Comparison of ENCODE assay signal across 8 cellular contexts in the genomic region with DNA sequence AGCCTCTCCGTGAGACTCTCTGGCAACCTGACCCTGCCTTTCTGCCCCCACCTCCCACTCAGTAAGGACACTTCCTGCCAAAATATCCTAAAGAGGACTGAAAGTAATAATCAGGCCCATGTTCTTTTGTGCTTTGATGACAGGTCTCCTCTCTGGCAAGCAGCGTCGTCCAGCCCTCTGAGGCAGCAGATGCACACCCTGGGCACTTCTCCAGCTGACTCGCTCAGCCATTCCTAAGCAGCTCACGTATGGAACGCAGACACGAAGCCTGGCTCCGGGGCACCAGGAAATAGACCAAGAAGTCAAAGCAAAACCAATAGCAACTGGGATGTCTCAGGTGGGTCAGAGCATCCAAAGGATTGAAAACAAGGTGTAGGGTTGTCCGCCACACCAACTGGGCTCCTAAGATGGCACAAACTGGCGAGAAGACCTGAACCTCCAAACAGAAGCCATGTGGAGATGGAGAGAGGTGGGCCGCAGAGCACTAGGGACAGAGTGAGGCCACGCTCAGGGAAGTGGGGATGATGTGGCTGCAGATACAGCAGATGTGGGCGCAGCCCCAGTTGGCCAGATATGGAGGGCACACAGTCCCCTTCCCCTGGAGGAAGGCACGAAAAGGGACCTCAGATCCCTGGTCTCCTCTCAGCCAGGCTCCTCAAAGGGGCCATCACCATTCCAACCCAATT. TPM values are rescaled to one million over a fixed set of nuclear protein-coding genes. Genes with fewer than 3 reads are reported as not detected.
DNase-seq lines count a peak whose midpoint lies in the region; ATAC-seq, FAIRE-seq and TF ChIP-seq lines count a peak whose summit lies in the region.

No MANE protein-coding gene starts in this region.

- H3K27ac ChIP-seq in brain microvascular endothelial cell (no peak overlapping the region), muscle layer of duodenum (ENCODE audit: low read length) (peak overlapping the region; percentile 0)

- H3K27me3 ChIP-seq in brain microvascular endothelial cell (replicated peaks) (peaks cover 13% of the 10 kb centered on the region), muscle layer of duodenum (ENCODE audit: low read depth, low read length) (no peaks in the 10 kb centered on the region), BE2C (peaks cover 18% of the 10 kb centered on the region)

- H3K36me3 ChIP-seq in brain microvascular endothelial cell (replicated peaks) (no peaks in the 10 kb centered on the region), muscle layer of duodenum (ENCODE audit: control insufficient read depth in 1 of 2, insufficient read depth in 2 of 2, low read length in 2 of 2) (no peaks in the 10 kb centered on the region), BE2C (no peaks in the 10 kb centered on the region)

- H3K9me3 ChIP-seq in muscle layer of duodenum (ENCODE audit: control insufficient read depth in 1 of 2, low read length in 2 of 2) (no peaks in the 10 kb centered on the region), BE2C (no peaks in the 10 kb centered on the region)

- DNase-seq in Ammon's horn (ENCODE audit: low spot score), result peak; percentile 93
- peak; percentile 69 for DNase-seq in HTR-8/SVneo (ENCODE audit: insufficient read length, low spot score)
- DNase-seq in brain microvascular endothelial cell, result peak; percentile 38
- DNase-seq in LoVo (ENCODE audit: low spot score), result no peak
- no peak for DNase-seq in BE2C
- no peak for DNase-seq in RPMI8226

- peak; percentile 79 for FAIRE-seq in HTR-8/SVneo (lab: Jason Lieb, UNC)

- no peak for TF ChIP-seq CTCF in brain microvascular endothelial cell (IDR thresholded peaks at IDR 0.05; ENCODE audit: low read depth, low read length, missing control alignments)
- TF ChIP-seq CTCF in BE2C (IDR thresholded peaks at IDR 0.05; ENCODE audit: low read depth, low read length), result no peak

- H3K4me3 ChIP-seq in brain microvascular endothelial cell (ENCODE audit: low read depth, low read length), result no peak overlapping the region
- H3K4me3 ChIP-seq in muscle layer of duodenum (ENCODE audit: low read depth in 1 of 2, low read length in 2 of 2), result no peak overlapping the region
- H3K4me3 ChIP-seq in BE2C (ENCODE audit: low read depth, low read length), result no peak overlapping the region

- ATAC-seq in HG03108 (IDR thresholded peaks at IDR 0.05; ENCODE audit: unreplicated experiment), result no peak

- H3K4me1 ChIP-seq in muscle layer of duodenum (ENCODE audit: control insufficient read depth in 1 of 2, insufficient read depth in 2 of 2, low read length in 2 of 2), result peaks cover 0 to 31% of the 10 kb centered on the region in 2 donors
- H3K4me1 ChIP-seq in BE2C, result no peaks in the 10 kb centered on the region

- in situ Hi-C loops in brain microvascular endothelial cell (cut with HindIII; ENCODE audit: low pct_ligation_motif_present, low sequenced_read_pairs), result no loop called here

RNA-seq across cellular contexts. Expression of gene RASSF2, which starts 2.4 kb away (rescaled TPM):
- polyA plus RNA-seq in BE2C (2012; ENCODE audit: insufficient read depth, insufficient read length, low read depth), result not detected

Comparison
In these comparisons a context has a peak if more than half of its experiments do, and no peak if none do; other contexts are left out.
1. DNase-seq: peak in Ammon's horn (single experiment), HTR-8/SVneo (single experiment) and brain microvascular endothelial cell (single experiment); none in LoVo (single experiment), BE2C (single experiment) and RPMI8226 (single experiment).